Comparison of ENCODE assay signal across 9 cellular contexts in genomic region chr7:116955801-116956514, GRCh38. TPM values are rescaled to one million over a fixed set of nuclear protein-coding genes. Genes with fewer than 3 reads are reported as not detected.
A peak's percentile ranks its signal among the peaks of the same experiment; 100 is the strongest.
DNase-seq lines count a peak whose midpoint lies in the region; ATAC-seq and TF ChIP-seq lines count a peak whose summit lies in the region.
"Had no signal": no experiment of that assay in that cellular context is flagged by ENCODE, and none has a peak within 500 bp of the region (broad histone marks: within the 10 kb centered on the region; RNA-seq: fewer than 3 reads in every experiment).

No MANE protein-coding gene starts in this region.

- no peak overlapping the region for H3K4me3 ChIP-seq in spleen

- peaks cover 11 to 40% (median 28%) of the 10 kb centered on the region in 6 donors for H3K4me1 ChIP-seq in spleen

- peaks cover 9% of the 10 kb centered on the region for H3K27me3 Mint-ChIP-seq in endothelial cell (ENCODE audit: unreplicated experiment)

- peaks cover 30% of the 10 kb centered on the region for H3K4me1 Mint-ChIP-seq in endothelial cell (ENCODE audit: unreplicated experiment)

- WGBS in spleen, 5 donors = 41 to 52% (median 51%) methylated on average over 4 of the region's 4 CpGs

- peak overlapping the region in 6 of 8 donors; percentile 14 to 98 (median 34) for H3K27ac ChIP-seq in spleen
- H3K27ac ChIP-seq: epithelial cell of prostate had no signal

- no peak for TF ChIP-seq POLR2A in spleen (IDR thresholded peaks at IDR 0.05)

- H3K27me3 ChIP-seq in spleen (replicated peaks in 1 of 7) = no peaks in the 10 kb centered on the region

- peak overlapping the region; percentile 99 for H3K4me3 Mint-ChIP-seq in endothelial cell (ENCODE audit: unreplicated experiment)

- H3K36me3 Mint-ChIP-seq in endothelial cell (ENCODE audit: low read depth, unreplicated experiment) = peaks cover 4% of the 10 kb centered on the region

- peak overlapping the region; percentile 26 for H3K27ac Mint-ChIP-seq in endothelial cell (ENCODE audit: unreplicated experiment)

- no peaks in the 10 kb centered on the region for H3K36me3 ChIP-seq in spleen

- no peaks in the 10 kb centered on the region for H3K9me3 Mint-ChIP-seq in endothelial cell (ENCODE audit: unreplicated experiment)

- intact Hi-C loops in spleen (cut with DNase I; ENCODE audit: low total_unique reads) = no loop called here

- ATAC-seq in GM21390 (IDR thresholded peaks at IDR 0.05; ENCODE audit: unreplicated experiment) = peak; percentile 72
- ATAC-seq in HG03571 (IDR thresholded peaks at IDR 0.05; ENCODE audit: unreplicated experiment) = peak; percentile 74

- DNase-seq in GM10266 (ENCODE audit: extremely low spot score) = peak; percentile 72
- DNase-seq in endothelial cell (ENCODE audit: low spot score) = no peak
- no peak for DNase-seq in spleen
- DNase-seq in NCI-H146 (lab: John Stamatoyannopoulos, UW) = no peak
- DNase-seq in NCI-H82 treated with DMSO at 0.1 percent for 48 hours (lab: John Stamatoyannopoulos, UW; ENCODE audit: unreplicated experiment) = no peak
- DNase-seq in islet precursor cell = no peak

- no peaks in the 10 kb centered on the region for H3K9me3 ChIP-seq in spleen

- no peak for TF ChIP-seq CTCF in GM10266 (IDR thresholded peaks at IDR 0.05; ENCODE audit: control insufficient read depth, insufficient read depth, low read depth, missing control alignments)
- no peak for TF ChIP-seq CTCF in endothelial cell (IDR thresholded peaks at IDR 0.05; ENCODE audit: unreplicated experiment)
- TF ChIP-seq CTCF in spleen (IDR thresholded peaks at IDR 0.05 in 8 of 11, conservative IDR thresholded peaks at IDR 0.05 in 3 of 11) = no peak

RNA-seq across cellular contexts. Expression of gene ST7, which starts 2.7 kb away (rescaled TPM):
- total RNA-seq in endothelial cell (ENCODE audit: unreplicated experiment) = 44.1 TPM
- total RNA-seq in spleen = 10 to 100 TPM; 11.7 to 36.4 (median 16.5) TPM
- polyA plus RNA-seq in spleen = 10 to 100 TPM in 1 of 3 donors, 1 to 10 TPM in 2; 4.7 to 10.6 (median 5.5) TPM
